8 cellular contexts compared by ENCODE assay signal in the genomic region with DNA sequence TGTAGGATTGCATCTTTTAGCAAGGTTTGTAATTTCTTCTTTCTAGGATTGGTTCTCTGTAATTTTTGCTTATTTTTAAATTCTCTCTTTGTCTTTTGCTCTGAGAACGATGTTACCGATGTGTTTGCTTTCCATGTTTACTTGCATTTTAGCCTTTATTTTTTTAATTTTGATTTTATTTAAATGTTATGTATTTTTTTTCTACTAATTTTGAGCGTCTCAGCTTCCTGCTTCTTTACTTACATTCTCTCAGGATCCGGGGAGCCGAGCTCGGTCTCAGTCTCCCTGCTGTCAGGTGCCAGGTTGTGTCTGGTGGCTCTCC. TPM values are rescaled to one million over a fixed set of nuclear protein-coding genes. Genes with fewer than 3 reads are reported as not detected.
DNase-seq lines count a peak whose midpoint lies in the region; ATAC-seq and TF ChIP-seq lines count a peak whose summit lies in the region.

No MANE protein-coding gene starts in this region.

- no peak for ATAC-seq in T-helper 17 cell
- no peak for ATAC-seq in HG02938 (IDR thresholded peaks at IDR 0.05; ENCODE audit: unreplicated experiment)

- H3K4me1 Mint-ChIP-seq in T-helper 17 cell, result peaks cover 43% of the 10 kb centered on the region

- in situ Hi-C loops in GM23248 (cut with MboI), result no loop called here
- in situ Hi-C loops in GM13977 (cut with MboI; ENCODE audit: low pct_unique_long_range_greater_than_20kb, low sequenced_read_pairs, unreplicated experiment), result no loop called here

- H3K79me2 ChIP-seq in GM23248 (ENCODE audit: insufficient read depth), result peaks cover 54% of the 10 kb centered on the region

- H3K4me3 ChIP-seq in GM23248 (peak overlapping the region; percentile 79), skin epidermis (peak overlapping the region; percentile 25 to 68 (median 51))

- H3K27me3 Mint-ChIP-seq in T-helper 17 cell, result no peaks in the 10 kb centered on the region

- H3K9me3 ChIP-seq in GM23248 (ENCODE audit: low read depth) (no peaks in the 10 kb centered on the region), T-helper 17 cell (ENCODE audit: control insufficient read depth, low read length, poor library complexity, severe bottlenecking) (no peaks in the 10 kb centered on the region)

- peak overlapping the region; percentile 80 for H3K4me2 ChIP-seq in GM23248 (ENCODE audit: unreplicated experiment)

- H3K9me2 ChIP-seq in GM23248 (ENCODE audit: insufficient read depth), result no peaks in the 10 kb centered on the region

- H3K27ac Mint-ChIP-seq in T-helper 17 cell, result peak overlapping the region; percentile 100

- H3K27ac ChIP-seq in GM23248 (peak overlapping the region; percentile 96), skin epidermis (peak overlapping the region in 20 of 21 experiments; percentile 58 to 98 (median 92))

- 44 to 47% methylated on average over 6 of the region's 6 CpGs for WGBS in GM23248 (ENCODE audit: low coverage in 1 of 2, low lambda C conversion rate in 2 of 2, missing lambda C conversion rate in 2 of 2), 2 experiments

- peaks cover 3% of the 10 kb centered on the region for H3K36me3 Mint-ChIP-seq in T-helper 17 cell (ENCODE audit: low read depth)

- TF ChIP-seq CTCF in GM13977 (IDR thresholded peaks at IDR 0.05; ENCODE audit: extremely low read depth, insufficient read depth, missing control alignments), result no peak

- H3K4me3 Mint-ChIP-seq in T-helper 17 cell, result peak overlapping the region; percentile 97

- peaks cover 10% of the 10 kb centered on the region; the same call in 1 of the 2 replicates for H3K4me1 ChIP-seq in GM23248 (ENCODE audit: insufficient read depth)

- no peaks in the 10 kb centered on the region for H3K27me3 ChIP-seq in GM23248 (replicated peaks; ENCODE audit: insufficient read depth)

- peak overlapping the region; percentile 91 for H3K9ac ChIP-seq in GM23248

- no peaks in the 10 kb centered on the region for H4K20me1 ChIP-seq in GM23248 (ENCODE audit: insufficient read depth)

- H2AFZ ChIP-seq in GM23248, result peak overlapping the region; percentile 81

- DNase-seq in GM23248 (no peak), T-helper 17 cell (no peak), globus pallidus (ENCODE audit: low spot score) (peak; percentile 22), midbrain (lab: John Stamatoyannopoulos, UW) (no peak), SKM-1 (lab: John Stamatoyannopoulos, UW; ENCODE audit: unreplicated experiment) (no peak), GM13977 (ENCODE audit: low spot score) (no peak)

- H3F3A ChIP-seq in GM23248 (ENCODE audit: insufficient read depth), result peaks cover 13% of the 10 kb centered on the region; the same call in 1 of the 2 replicates

- no peaks in the 10 kb centered on the region for H3K36me3 ChIP-seq in GM23248 (ENCODE audit: low read depth)

RNA-seq across cellular contexts. Expression of a gene that starts 20.9 kb away (rescaled TPM):
- total RNA-seq in GM23248 (2014; rRNA removed; shearing (Covaris generic)), result 0.13 and 1.2 TPM in 2 replicates
- 0.35 and 0.56 TPM in 2 replicates for polyA plus RNA-seq in GM23248 (2016; fragmentation: Nextera tagmentation; extraction: Ambion mirVana)
- 10 to 100 TPM; 33.0 to 44.0 TPM for total RNA-seq in T-helper 17 cell

Comparison
In these comparisons a context has a peak if more than half of its experiments do, and no peak if none do; other contexts are left out.
1. RNA of a gene that starts 20.9 kb away (total RNA-seq): 33.0 to 44.0 TPM in T-helper 17 cell; 0.13 to 1.2 TPM in GM23248; every median in the first group is over 10 times any median in the second.